In the genomic region with DNA sequence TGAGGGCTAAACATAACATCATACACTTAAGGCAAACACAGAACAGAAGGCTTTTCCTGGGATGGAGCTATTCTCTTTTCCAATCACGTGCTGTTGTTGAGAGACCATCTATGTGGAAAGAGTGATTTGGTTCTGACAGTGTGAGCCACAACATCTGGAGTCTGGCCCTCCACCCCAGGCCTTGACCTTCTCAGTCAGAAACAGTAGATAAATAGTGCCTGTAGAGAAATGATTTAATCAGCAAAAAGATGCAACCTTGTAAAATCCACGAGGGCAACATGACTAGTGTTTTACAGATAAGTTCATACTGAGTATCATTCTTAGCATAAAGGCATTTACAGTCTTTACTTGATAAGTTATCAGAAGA, we compare ENCODE assay signal across 27 cellular contexts. TPM values are rescaled to one million over a fixed set of nuclear protein-coding genes. Genes with fewer than 3 reads are reported as not detected.
"Had no signal": no experiment of that assay in that cellular context is flagged by ENCODE, and none has a peak within 500 bp of the region (broad histone marks: within the 10 kb centered on the region; RNA-seq: fewer than 3 reads in every experiment).

No MANE protein-coding gene starts in this region.

- H3K27ac Mint-ChIP-seq: activated CD4-positive, alpha-beta T cell treated with anti-CD3 and anti-CD28 coated beads, Interleukin-2, amount 10 ng/mL, durations not matched to agents 24 days and 14 days; activated CD8-positive, alpha-beta T cell treated with anti-CD3 and anti-CD28 coated beads, Interleukin-2, amount 10 ng/mL, durations not matched to agents 7 days and 5 days; activated naive CD8-positive, alpha-beta T cell treated with anti-CD3 and anti-CD28 coated beads for 36 hours; naive B cell; T-helper 1 cell treated with Interleukin-12 subunit alpha and Interleukin-12 subunit beta and Interleukin-4 antibody, amounts not matched to agents 30 μg/mL and 1 μg/mL, for 36 hours had no signal

- H3K27ac ChIP-seq: brain microvascular endothelial cell, heart right ventricle, neutrophil, parathyroid adenoma, tibial nerve, vagina had no signal

- H3K9ac ChIP-seq: parathyroid adenoma had no signal

- H3K79me2 ChIP-seq: parathyroid adenoma had no signal

- H3K9me3 Mint-ChIP-seq: activated CD4-positive, alpha-beta T cell treated with anti-CD3 and anti-CD28 coated beads, Interleukin-2, amount 10 ng/mL, durations not matched to agents 24 days and 14 days; activated naive CD8-positive, alpha-beta T cell treated with anti-CD3 and anti-CD28 coated beads for 36 hours; naive B cell; T-helper 1 cell treated with Interleukin-12 subunit alpha and Interleukin-12 subunit beta and Interleukin-4 antibody, amounts not matched to agents 30 μg/mL and 1 μg/mL, for 36 hours had no signal

- H2AFZ ChIP-seq: parathyroid adenoma had no signal

- H3K4me1 Mint-ChIP-seq: activated CD4-positive, alpha-beta T cell treated with anti-CD3 and anti-CD28 coated beads, Interleukin-2, amount 10 ng/mL, durations not matched to agents 24 days and 14 days; naive B cell had no signal

- H3K4me3 Mint-ChIP-seq: activated CD4-positive, alpha-beta T cell treated with anti-CD3 and anti-CD28 coated beads, Interleukin-2, amount 10 ng/mL, durations not matched to agents 24 days and 14 days; activated CD8-positive, alpha-beta T cell treated with anti-CD3 and anti-CD28 coated beads, Interleukin-2, amount 10 ng/mL, durations not matched to agents 7 days and 5 days; activated naive CD8-positive, alpha-beta T cell treated with anti-CD3 and anti-CD28 coated beads for 36 hours; naive B cell; T-helper 1 cell treated with Interleukin-12 subunit alpha and Interleukin-12 subunit beta and Interleukin-4 antibody, amounts not matched to agents 30 μg/mL and 1 μg/mL, for 36 hours had no signal

- H3K4me3 ChIP-seq: esophagus squamous epithelium, heart right ventricle, lung, tibial nerve, vagina had no signal

- FAIRE-seq: endothelial cell of umbilical vein, frontal cortex had no signal

- DNase-seq: activated CD4-positive, alpha-beta T cell treated with anti-CD3 and anti-CD28 coated beads, Interleukin-2, amount 10 ng/mL, durations not matched to agents 24 days and 14 days; activated CD4-positive, CD25-positive, alpha-beta regulatory T cell; activated CD8-positive, alpha-beta memory T cell treated with anti-CD3 and anti-CD28 coated beads, Interleukin-2, amount 50 U/mL, for 48 hours; activated CD8-positive, alpha-beta T cell treated with anti-CD3 and anti-CD28 coated beads, Interleukin-2, amount 10 ng/mL, durations not matched to agents 7 days and 5 days; activated naive CD8-positive, alpha-beta T cell treated with anti-CD3 and anti-CD28 coated beads for 36 hours; amygdala; brain microvascular endothelial cell; effector CD8-positive, alpha-beta T cell; esophagus squamous epithelium; heart right ventricle; left cardiac atrium; naive B cell; stimulated activated CD4-positive, alpha-beta T cell treated with anti-CD3 and anti-CD28 coated beads, Interleukin-15, amount 100 ng/mL, for 24 hours; stimulated activated CD4-positive, alpha-beta T cell treated with anti-CD3 and anti-CD28 coated beads, Interleukin-4, amount 100 ng/mL, for 4 hours; stimulated activated CD8-positive, alpha-beta memory T cell treated with anti-CD3 and anti-CD28 coated beads, Interleukin-4, amount 100 ng/mL, for 48 hours; stimulated activated naive CD4-positive, alpha-beta T cell treated with Interleukin-2 at 50 U/mL for 16 hours; substantia nigra had no signal

- H3K4me1 ChIP-seq: parathyroid adenoma, vagina had no signal

- H3K27me3 ChIP-seq: vagina had no signal

- H3K36me3 ChIP-seq: brain microvascular endothelial cell, esophagus squamous epithelium, heart right ventricle, neutrophil, tibial nerve, vagina had no signal

- H3K9me3 ChIP-seq: esophagus squamous epithelium, heart right ventricle, neutrophil, tibial nerve, vagina had no signal

- H3K36me3 Mint-ChIP-seq: activated naive CD8-positive, alpha-beta T cell treated with anti-CD3 and anti-CD28 coated beads for 36 hours; naive B cell had no signal

- ATAC-seq: activated CD8-positive, alpha-beta T cell treated with anti-CD3 and anti-CD28 coated beads, Interleukin-2, amount 10 ng/mL, durations not matched to agents 7 days and 5 days; left cardiac atrium had no signal

RNA-seq across cellular contexts. Expression of a gene that starts 10.8 kb away (rescaled TPM):
- total RNA-seq: activated CD4-positive, alpha-beta T cell treated with anti-CD3 and anti-CD28 coated beads, Interleukin-2, amount 10 ng/mL, durations not matched to agents 24 days and 14 days; activated CD8-positive, alpha-beta T cell treated with anti-CD3 and anti-CD28 coated beads, Interleukin-2, amount 10 ng/mL, durations not matched to agents 7 days and 5 days; endothelial cell of umbilical vein; mononuclear cell had no signal

RNA-seq across cellular contexts. Expression of a gene that starts 39.9 kb away (rescaled TPM):
- total RNA-seq: activated CD4-positive, alpha-beta T cell treated with anti-CD3 and anti-CD28 coated beads, Interleukin-2, amount 10 ng/mL, durations not matched to agents 24 days and 14 days; activated CD8-positive, alpha-beta T cell treated with anti-CD3 and anti-CD28 coated beads, Interleukin-2, amount 10 ng/mL, durations not matched to agents 7 days and 5 days; activated naive CD8-positive, alpha-beta T cell treated with anti-CD3 and anti-CD28 coated beads for 36 hours; endothelial cell of umbilical vein; skeletal muscle tissue had no signal
- polyA plus RNA-seq: endothelial cell of umbilical vein had no signal
